17 cellular contexts compared by ENCODE assay signal in genomic region chr14:69763761-69764510, GRCh38. TPM values are rescaled to one million over a fixed set of nuclear protein-coding genes. Genes with fewer than 3 reads are reported as not detected.
DNase-seq lines count a peak whose midpoint lies in the region; ATAC-seq, FAIRE-seq and TF ChIP-seq lines count a peak whose summit lies in the region.
"Had no signal": no experiment of that assay in that cellular context is flagged by ENCODE, and none has a peak within 500 bp of the region (broad histone marks: within the 10 kb centered on the region; RNA-seq: fewer than 3 reads in every experiment).

No MANE protein-coding gene starts in this region.

- no peaks in the 10 kb centered on the region for H3K9me1 ChIP-seq in endothelial cell of umbilical vein (replicated peaks; ENCODE audit: control insufficient read depth, extremely low read depth, insufficient read depth, low read length)

- peaks cover 3 to 5% of the 10 kb centered on the region in 2 experiments for H3K36me3 ChIP-seq in endothelial cell of umbilical vein (ENCODE audit: control insufficient read depth in 2 of 2, extremely low read depth in 1 of 2, insufficient read depth in 2 of 2, low read length in 2 of 2)
- H3K36me3 ChIP-seq in testis (ENCODE audit: low read depth, missing control alignments) = no peaks in the 10 kb centered on the region
- H3K36me3 ChIP-seq: uterus had no signal

- ATAC-seq in activated CD4-positive, alpha-beta T cell treated with anti-CD3 and anti-CD28 coated beads for 36 hours = peak; percentile 25
- ATAC-seq: esophagus mucosa, mucosa of descending colon, T-cell had no signal

- H4K20me1 ChIP-seq in endothelial cell of umbilical vein (replicated peaks; ENCODE audit: control insufficient read depth, extremely low read depth, insufficient read depth, low read length) = peaks cover 5% of the 10 kb centered on the region

- H3K36me3 Mint-ChIP-seq in activated CD4-positive, alpha-beta T cell treated with anti-CD3 and anti-CD28 coated beads for 36 hours (ENCODE audit: low read depth) = peaks cover 34% of the 10 kb centered on the region
- H3K36me3 Mint-ChIP-seq in activated CD4-positive, alpha-beta T cell treated with anti-CD3 and anti-CD28 coated beads, Interleukin-2, amount 10 ng/mL, durations not matched to agents 7 days and 5 days (ENCODE audit: low read depth) = peaks cover 34% of the 10 kb centered on the region

- H3K9me3 Mint-ChIP-seq in activated CD4-positive, alpha-beta T cell treated with anti-CD3 and anti-CD28 coated beads for 36 hours (ENCODE audit: low read depth) = peaks cover 11% of the 10 kb centered on the region
- peaks cover 11% of the 10 kb centered on the region for H3K9me3 Mint-ChIP-seq in activated CD4-positive, alpha-beta T cell treated with anti-CD3 and anti-CD28 coated beads, Interleukin-2, amount 10 ng/mL, durations not matched to agents 7 days and 5 days
- H3K9me3 Mint-ChIP-seq: T-cell had no signal

- no peak overlapping the region for H3K9ac ChIP-seq in endothelial cell of umbilical vein (replicated peaks; ENCODE audit: extremely low read depth, insufficient read depth, low read length)

- H3K4me1 Mint-ChIP-seq in activated CD4-positive, alpha-beta T cell treated with anti-CD3 and anti-CD28 coated beads for 36 hours = peaks cover 58% of the 10 kb centered on the region
- peaks cover 48% of the 10 kb centered on the region for H3K4me1 Mint-ChIP-seq in activated CD4-positive, alpha-beta T cell treated with anti-CD3 and anti-CD28 coated beads, Interleukin-2, amount 10 ng/mL, durations not matched to agents 7 days and 5 days

- H3K4me3 ChIP-seq in endothelial cell of umbilical vein (replicated peaks in 1 of 3; ENCODE audit: insufficient read depth in 1 of 3, low read depth in 1 of 3, low read length in 3 of 3) (no peak overlapping the region), testis (no peak overlapping the region)
- H3K4me3 ChIP-seq: cardiac muscle cell, mucosa of descending colon, uterus had no signal

- TF ChIP-seq CTCF in endothelial cell of umbilical vein (IDR thresholded peaks at IDR 0.05; ENCODE audit: extremely low read depth in 1 of 2, insufficient read depth in 1 of 2, low read depth in 1 of 2, low read length in 2 of 2) (no peak), testis (IDR thresholded peaks at IDR 0.05) (no peak)

- no peak overlapping the region for H3K4me2 ChIP-seq in endothelial cell of umbilical vein (ENCODE audit: insufficient read depth, low read length)

- peak overlapping the region; percentile 89 for H3K27ac Mint-ChIP-seq in activated CD4-positive, alpha-beta T cell treated with anti-CD3 and anti-CD28 coated beads for 36 hours
- peak overlapping the region; percentile 50 for H3K27ac Mint-ChIP-seq in activated CD4-positive, alpha-beta T cell treated with anti-CD3 and anti-CD28 coated beads, Interleukin-2, amount 10 ng/mL, durations not matched to agents 7 days and 5 days

- intact Hi-C loops in activated CD4-positive, alpha-beta T cell treated with anti-CD3 and anti-CD28 coated beads for 36 hours (cut with DNase I, micrococcal nuclease) = loop anchor here (10.0 kb wide), 2 partner anchors 369 to 1551 kb away; partner anchors contain the start of genes ERH (in 1 of the 2) and SLC39A9 (in 1 of the 2)
- intact Hi-C loops in endothelial cell of umbilical vein (cut with micrococcal nuclease) = loop anchor here (10.0 kb wide), 1 partner anchor 369 kb away; the partner anchor contains the start of genes ERH and SLC39A9
- intact Hi-C loops in testis (cut with DNase I; ENCODE audit: low total_unique reads) = no loop called here

- WGBS in testis, 2 donors = 79 to 86% methylated on average over 6 of the region's 6 CpGs

- BruUV-seq in endothelial cell of umbilical vein (replicated peaks; lab: Mats Ljungman, UMichigan) = no TSS peak

- no peak for TF ChIP-seq POLR2A in endothelial cell of umbilical vein (IDR thresholded peaks at IDR 0.05; ENCODE audit: low read depth, low read length)
- TF ChIP-seq POLR2A in testis (IDR thresholded peaks at IDR 0.05) = no peak

- no peaks in the 10 kb centered on the region for H3K27me3 Mint-ChIP-seq in activated CD4-positive, alpha-beta T cell treated with anti-CD3 and anti-CD28 coated beads for 36 hours
- H3K27me3 Mint-ChIP-seq in activated CD4-positive, alpha-beta T cell treated with anti-CD3 and anti-CD28 coated beads, Interleukin-2, amount 10 ng/mL, durations not matched to agents 7 days and 5 days = no peaks in the 10 kb centered on the region

- peak overlapping the region; percentile 64 for H2AFZ ChIP-seq in endothelial cell of umbilical vein (ENCODE audit: low read depth, low read length)

- H3K4me1 ChIP-seq in endothelial cell of umbilical vein (ENCODE audit: control insufficient read depth, extremely low read depth, insufficient read depth, low read length) = peaks cover 32% of the 10 kb centered on the region
- H3K4me1 ChIP-seq in testis = peaks cover 14% of the 10 kb centered on the region

- dilution Hi-C loops in endothelial cell of umbilical vein (cut with MboI; ENCODE audit: extremely low pct_ligation_motif_present, low sequenced_read_pairs) = no loop called here

- CTCF ChIA-PET in activated CD4-positive, alpha-beta T cell treated with anti-CD3 and anti-CD28 coated beads for 36 hours (lab: Charles Lee) = no interaction called here
- CTCF ChIA-PET in activated CD4-positive, alpha-beta T cell treated with anti-CD3 and anti-CD28 coated beads, Interleukin-2, amount 10 ng/mL, durations not matched to agents 7 days and 5 days (lab: Charles Lee) = interaction anchor here (1.0 kb wide), 1 partner anchor 55 kb away, joined by 3 read pairs; no protein-coding TSS in a partner anchor
- CTCF ChIA-PET in endothelial cell of umbilical vein (lab: Charles Lee) = no interaction called here

- no peaks in the 10 kb centered on the region for H3K27me3 ChIP-seq in endothelial cell of umbilical vein (ENCODE audit: control insufficient read depth in 2 of 2, insufficient read depth in 2 of 2, low read length in 2 of 2)
- no peaks in the 10 kb centered on the region for H3K27me3 ChIP-seq in testis
- H3K27me3 ChIP-seq: uterus had no signal

- H3K79me2 ChIP-seq in endothelial cell of umbilical vein (ENCODE audit: control insufficient read depth, insufficient read depth, low read length) = peaks cover 16% of the 10 kb centered on the region

- H3K4me3 Mint-ChIP-seq in activated CD4-positive, alpha-beta T cell treated with anti-CD3 and anti-CD28 coated beads for 36 hours = no peak overlapping the region
- no peak overlapping the region for H3K4me3 Mint-ChIP-seq in activated CD4-positive, alpha-beta T cell treated with anti-CD3 and anti-CD28 coated beads, Interleukin-2, amount 10 ng/mL, durations not matched to agents 7 days and 5 days
- H3K4me3 Mint-ChIP-seq: T-cell had no signal

- H3K27ac ChIP-seq in endothelial cell of umbilical vein (ENCODE audit: insufficient read depth, low read depth, low read length) = no peak overlapping the region
- no peak overlapping the region for H3K27ac ChIP-seq in testis
- H3K27ac ChIP-seq: cardiac muscle cell, uterus had no signal

- DNase-seq in activated CD4-positive, alpha-beta T cell treated with anti-CD3 and anti-CD28 coated beads for 36 hours = peak; percentile 59
- DNase-seq in activated CD4-positive, alpha-beta T cell treated with anti-CD3 and anti-CD28 coated beads for 1 hour = no peak
- DNase-seq in activated CD4-positive, alpha-beta T cell treated with anti-CD3 and anti-CD28 coated beads, Interleukin-2, amount 10 ng/mL, durations not matched to agents 7 days and 5 days = no peak
- peak; percentile 46 for DNase-seq in endothelial cell of umbilical vein (ENCODE audit: low read depth, low spot score)
- DNase-seq in stimulated activated CD4-positive, alpha-beta T cell treated with anti-CD3 and anti-CD28 coated beads, Interleukin-4, amount 100 ng/mL, for 24 hours = peak; percentile 55
- DNase-seq in NCI-H1092 (lab: John Stamatoyannopoulos, UW) = no peak
- no peak for DNase-seq in DMS53 (lab: John Stamatoyannopoulos, UW)
- DNase-seq in testis = no peak
- DNase-seq: ACHN; activated CD8-positive, alpha-beta memory T cell treated with anti-CD3 and anti-CD28 coated beads, Interleukin-2, amount 50 U/mL, for 4 hours; DMS79; mucosa of descending colon; T-cell; uterus had no signal

- no peak for FAIRE-seq in endothelial cell of umbilical vein (lab: Jason Lieb, UNC)

- POLR2A ChIA-PET in activated CD4-positive, alpha-beta T cell treated with anti-CD3 and anti-CD28 coated beads for 36 hours (lab: Charles Lee) = no interaction called here
- POLR2A ChIA-PET in activated CD4-positive, alpha-beta T cell treated with anti-CD3 and anti-CD28 coated beads, Interleukin-2, amount 10 ng/mL, durations not matched to agents 7 days and 5 days (lab: Charles Lee) = no interaction called here
- POLR2A ChIA-PET in endothelial cell of umbilical vein (lab: Charles Lee) = no interaction called here

- H3K9me3 ChIP-seq in endothelial cell of umbilical vein (replicated peaks; ENCODE audit: control insufficient read depth, insufficient read depth, low read length) (no peaks in the 10 kb centered on the region), testis (no peaks in the 10 kb centered on the region)
- H3K9me3 ChIP-seq: mucosa of descending colon, uterus had no signal

RNA-seq across cellular contexts. Expression of gene SRSF5, which starts 3.0 kb away (rescaled TPM):
- 100 to 1,000 TPM; 265 to 319 TPM for total RNA-seq in activated CD4-positive, alpha-beta T cell treated with anti-CD3 and anti-CD28 coated beads for 36 hours
- total RNA-seq in activated CD4-positive, alpha-beta T cell treated with anti-CD3 and anti-CD28 coated beads, Interleukin-2, amount 10 ng/mL, durations not matched to agents 7 days and 5 days = 100 to 1,000 TPM; 390 to 392 TPM
- total RNA-seq in endothelial cell of umbilical vein = 253 and 276 TPM in 2 replicates
- polyA plus RNA-seq in endothelial cell of umbilical vein = 85.2 and 192 TPM in 2 replicates
- 181 and 196 TPM in 2 replicates for polyA plus RNA-seq in endothelial cell of umbilical vein (2011; cell fraction: cytosol; rRNA removed)
- 1,028 and 1,834 TPM in 2 replicates for polyA plus RNA-seq in endothelial cell of umbilical vein (2011; cell fraction: nucleus; rRNA removed)
- 266 and 297 TPM in 2 replicates for polyA plus RNA-seq in endothelial cell of umbilical vein (2012)
- 213 and 242 TPM in 2 replicates for polyA minus RNA-seq in endothelial cell of umbilical vein
- 56.0 TPM for polyA minus RNA-seq in endothelial cell of umbilical vein (2011; cell fraction: cytosol; rRNA and poly(A)+ RNA removed)
- polyA minus RNA-seq in endothelial cell of umbilical vein (2011; cell fraction: nucleus; rRNA and poly(A)+ RNA removed) = 405 and 450 TPM in 2 replicates
- total RNA-seq in testis = 100 to 1,000 TPM; 500 to 530 TPM
- polyA plus RNA-seq in testis (ENCODE audit: insufficient read depth, low read depth, low replicate concordance) = 341 TPM

RNA-seq across cellular contexts. Expression of gene SLC10A1, which starts 33.1 kb away (rescaled TPM):
- total RNA-seq in activated CD4-positive, alpha-beta T cell treated with anti-CD3 and anti-CD28 coated beads for 36 hours = not detected
- not detected for total RNA-seq in activated CD4-positive, alpha-beta T cell treated with anti-CD3 and anti-CD28 coated beads, Interleukin-2, amount 10 ng/mL, durations not matched to agents 7 days and 5 days
- not detected in 2 replicates for total RNA-seq in endothelial cell of umbilical vein
- polyA plus RNA-seq in endothelial cell of umbilical vein = not detected in 2 replicates
- not detected in 2 replicates for polyA plus RNA-seq in endothelial cell of umbilical vein (2011; cell fraction: cytosol; rRNA removed)
- not detected in 2 replicates for polyA plus RNA-seq in endothelial cell of umbilical vein (2011; cell fraction: nucleus; rRNA removed)
- not detected in 2 replicates for polyA plus RNA-seq in endothelial cell of umbilical vein (2012)
- polyA minus RNA-seq in endothelial cell of umbilical vein = not detected in 2 replicates
- not detected for polyA minus RNA-seq in endothelial cell of umbilical vein (2011; cell fraction: cytosol; rRNA and poly(A)+ RNA removed)
- not detected in 2 replicates for polyA minus RNA-seq in endothelial cell of umbilical vein (2011; cell fraction: nucleus; rRNA and poly(A)+ RNA removed)
- total RNA-seq in testis = not detected
- 0.30 TPM for polyA plus RNA-seq in testis (ENCODE audit: insufficient read depth, low read depth, low replicate concordance)
- total RNA-seq: cardiac muscle cell, esophagus mucosa, mucosa of descending colon, renal cortical epithelial cell, uterus had no signal
- polyA plus RNA-seq: cardiac muscle cell had no signal

Comparison
In these comparisons a context has a peak if more than half of its experiments do, and no peak if none do; other contexts are left out.
1. DNase-seq: peak in activated CD4-positive, alpha-beta T cell treated with anti-CD3 and anti-CD28 coated beads for 36 hours (single experiment), endothelial cell of umbilical vein (single experiment) and stimulated activated CD4-positive, alpha-beta T cell treated with anti-CD3 and anti-CD28 coated beads, Interleukin-4, amount 100 ng/mL, for 24 hours (single experiment); none in activated CD4-positive, alpha-beta T cell treated with anti-CD3 and anti-CD28 coated beads for 1 hour (single experiment), activated CD4-positive, alpha-beta T cell treated with anti-CD3 and anti-CD28 coated beads, Interleukin-2, amount 10 ng/mL, durations not matched to agents 7 days and 5 days (single experiment), NCI-H1092 (single experiment), DMS53 (single experiment) and testis (single experiment).